In genomic region chr2:47388888-47389287, GRCh38 we compare ENCODE assay signal across 1 cellular context.
TF ChIP-seq lines count a peak whose summit lies in the region.

No MANE protein-coding gene starts in this region.

TF ChIP-seq in GM12878, 131 proteins besides CTCF, POLR2A, EP300 and RAD21:
- TF ChIP-seq SPI1 (IDR thresholded peaks at IDR 0.05; ENCODE audit: borderline replicate concordance, insufficient read depth, low read depth, low read length), result peak; percentile 15; the same call in 1 of the 2 replicates
- TF ChIP-seq BMI1 (IDR thresholded peaks at IDR 0.05; ENCODE audit: borderline replicate concordance), result no peak
- no peak for TF ChIP-seq NBN (IDR thresholded peaks at IDR 0.05)
